In the genomic region with DNA sequence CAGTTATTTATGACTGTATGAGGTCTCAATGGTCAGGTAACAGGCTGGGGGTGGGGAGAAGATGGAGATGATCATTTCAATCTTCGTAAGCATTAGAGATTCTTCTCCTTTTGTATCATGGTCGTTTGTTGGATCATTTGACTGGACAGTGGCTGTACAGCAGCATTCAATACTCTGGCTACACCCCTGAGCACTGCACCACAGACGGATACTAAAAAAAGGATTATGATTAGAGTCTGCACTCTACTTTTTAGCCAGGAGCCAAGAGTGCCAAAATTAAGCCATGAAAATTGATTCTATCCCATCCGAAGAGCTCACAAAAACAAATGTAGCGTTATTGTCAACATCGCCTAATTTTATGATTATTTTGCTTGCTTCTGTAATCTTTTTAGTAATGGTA, we compare ENCODE assay signal across 34 cellular contexts.
"Had no signal": no experiment of that assay in that cellular context is flagged by ENCODE, and none has a peak within 500 bp of the region (broad histone marks: within the 10 kb centered on the region; RNA-seq: fewer than 3 reads in every experiment).

No MANE protein-coding gene starts in this region.

- H3K9me3 Mint-ChIP-seq: activated CD4-positive, alpha-beta memory T cell treated with anti-CD3 and anti-CD28 coated beads, Interleukin-2, amount 10 ng/mL, durations not matched to agents 7 days and 5 days; activated naive CD4-positive, alpha-beta T cell treated with anti-CD3 and anti-CD28 coated beads, Interleukin-2, amount 50 U/mL, for 24 hours; activated T-helper 17 cell treated with anti-CD3 and anti-CD28 coated beads, Interleukin-2, amount 50 U/mL, for 72 hours had no signal

- H3K4me2 ChIP-seq: KMS-11, PC-9 had no signal

- DNase-seq: activated CD4-positive, alpha-beta memory T cell treated with anti-CD3 and anti-CD28 coated beads, Interleukin-2, amount 10 ng/mL, durations not matched to agents 7 days and 5 days; activated CD4-positive, alpha-beta T cell treated with anti-CD3 and anti-CD28 coated beads for 1 hour; activated CD4-positive, alpha-beta T cell treated with anti-CD3 and anti-CD28 coated beads for 48 hours; activated CD4-positive, CD25-positive, alpha-beta regulatory T cell; activated effector memory CD4-positive, alpha-beta T cell treated with anti-CD3 and anti-CD28 coated beads, Interleukin-2, amount 50 U/mL, for 16 hours; activated naive CD4-positive, alpha-beta T cell treated with Interleukin-2 at 50 U/mL for 16 hours; activated naive CD8-positive, alpha-beta T cell treated with anti-CD3 and anti-CD28 coated beads, Interleukin-2, amount 10 ng/mL, durations not matched to agents 7 days and 5 days; activated T-cell treated with anti-CD3 and anti-CD28 coated beads, Interleukin-2, amount 50 U/mL, for 1 hour; activated T-cell treated with anti-CD3 and anti-CD28 coated beads, Interleukin-2, amount 50 U/mL, for 72 hours; amygdala; caudate nucleus; MM.1S; MV-4-11; NCI-H1092; NCI-H1436 treated with DMSO at 0.1 percent for 48 hours; NCI-H1694 treated with DMSO at 0.1 percent for 48 hours; NCI-H2029; NCI-H345; NCI-H526; NCI-H748 treated with DMSO at 0.1 percent for 48 hours; NK-92 treated with Interleukin-12 subunit alpha and Interleukin-12 subunit beta, amount 100 ng/mL, for 24 hours; PC-9; SHP77; SJCRH30; T1000; WERI-Rb-1 had no signal

- H3K9ac ChIP-seq: KMS-11 had no signal

- FAIRE-seq: RCC 7860 had no signal

- H3K27me3 ChIP-seq: ascending aorta, breast epithelium, SJCRH30 had no signal

- H3K4me3 Mint-ChIP-seq: activated CD4-positive, alpha-beta memory T cell treated with anti-CD3 and anti-CD28 coated beads, Interleukin-2, amount 10 ng/mL, durations not matched to agents 7 days and 5 days; activated naive CD4-positive, alpha-beta T cell treated with anti-CD3 and anti-CD28 coated beads, Interleukin-2, amount 50 U/mL, for 24 hours; activated naive CD8-positive, alpha-beta T cell treated with anti-CD3 and anti-CD28 coated beads, Interleukin-2, amount 10 ng/mL, durations not matched to agents 7 days and 5 days; activated T-cell treated with anti-CD3 and anti-CD28 coated beads, Interleukin-2, amount 50 U/mL, for 72 hours; activated T-helper 17 cell treated with anti-CD3 and anti-CD28 coated beads, Interleukin-2, amount 50 U/mL, for 72 hours had no signal

- H3K36me3 ChIP-seq: ascending aorta, breast epithelium, SJCRH30, WERI-Rb-1 had no signal

- H3K4me3 ChIP-seq: ascending aorta, breast epithelium, PC-9, SJCRH30, SK-N-MC had no signal

- ATAC-seq: activated T-cell treated with anti-CD3 and anti-CD28 coated beads, Interleukin-2, amount 50 U/mL, for 72 hours; activated T-helper 17 cell treated with anti-CD3 and anti-CD28 coated beads, Interleukin-2, amount 50 U/mL, for 72 hours had no signal

- H3K27me3 Mint-ChIP-seq: activated CD4-positive, alpha-beta memory T cell treated with anti-CD3 and anti-CD28 coated beads, Interleukin-2, amount 10 ng/mL, durations not matched to agents 7 days and 5 days; activated naive CD4-positive, alpha-beta T cell treated with anti-CD3 and anti-CD28 coated beads, Interleukin-2, amount 50 U/mL, for 24 hours; activated naive CD8-positive, alpha-beta T cell treated with anti-CD3 and anti-CD28 coated beads, Interleukin-2, amount 10 ng/mL, durations not matched to agents 7 days and 5 days; activated T-helper 17 cell treated with anti-CD3 and anti-CD28 coated beads, Interleukin-2, amount 50 U/mL, for 72 hours had no signal

- H3K4me1 ChIP-seq: ascending aorta, breast epithelium, SJCRH30 had no signal

- H3K4me1 Mint-ChIP-seq: activated CD4-positive, alpha-beta memory T cell treated with anti-CD3 and anti-CD28 coated beads, Interleukin-2, amount 10 ng/mL, durations not matched to agents 7 days and 5 days had no signal

- H3K9me3 ChIP-seq: ascending aorta, breast epithelium had no signal

- H3K27ac Mint-ChIP-seq: activated CD4-positive, alpha-beta memory T cell treated with anti-CD3 and anti-CD28 coated beads, Interleukin-2, amount 10 ng/mL, durations not matched to agents 7 days and 5 days; activated naive CD4-positive, alpha-beta T cell treated with anti-CD3 and anti-CD28 coated beads, Interleukin-2, amount 50 U/mL, for 24 hours; activated naive CD8-positive, alpha-beta T cell treated with anti-CD3 and anti-CD28 coated beads, Interleukin-2, amount 10 ng/mL, durations not matched to agents 7 days and 5 days; activated T-helper 17 cell treated with anti-CD3 and anti-CD28 coated beads, Interleukin-2, amount 50 U/mL, for 72 hours had no signal

- H2AFZ ChIP-seq: PC-9 had no signal

- H3K27ac ChIP-seq: ascending aorta, breast epithelium, KMS-11, PC-9, RWPE1, SJCRH30, SK-N-MC, WERI-Rb-1 had no signal
